In genomic region chr12:106107566-106107965, GRCh38 we compare ENCODE assay signal across 12 cellular contexts. TPM values are rescaled to one million over a fixed set of nuclear protein-coding genes. Genes with fewer than 3 reads are reported as not detected.
DNase-seq lines count a peak whose midpoint lies in the region; ATAC-seq, FAIRE-seq and TF ChIP-seq lines count a peak whose summit lies in the region.
"Had no signal": no experiment of that assay in that cellular context is flagged by ENCODE, and none has a peak within 500 bp of the region (broad histone marks: within the 10 kb centered on the region; RNA-seq: fewer than 3 reads in every experiment).

No MANE protein-coding gene starts in this region.

- H3K9me3 Mint-ChIP-seq in CD8-positive, alpha-beta memory T cell = peaks cover 0 to 2% (median 0%) of the 10 kb centered on the region in 5 donors

- no peak overlapping the region for H3K4me3 Mint-ChIP-seq in CD8-positive, alpha-beta memory T cell

- TF ChIP-seq CTCF in cardiac fibroblast (IDR thresholded peaks at IDR 0.05; ENCODE audit: low read depth, low read length) (no peak), lung (IDR thresholded peaks at IDR 0.05; ENCODE audit: control extremely low read depth, extremely low read depth) (no peak), tibial artery (IDR thresholded peaks at IDR 0.05) (no peak)

- H3K4me1 ChIP-seq in lung (ENCODE audit: control insufficient read depth in 2 of 2, insufficient read depth in 2 of 2, low read length in 2 of 2) (peaks cover 13 to 47% of the 10 kb centered on the region in 2 donors), tibial artery (peaks cover 5 to 100% (median 73%) of the 10 kb centered on the region in 4 donors)
- H3K4me1 ChIP-seq in CD8-positive, alpha-beta memory T cell (ENCODE audit: insufficient read depth, low read length) = no peaks in the 10 kb centered on the region

- H3K9me3 ChIP-seq in lung (ENCODE audit: control insufficient read depth in 2 of 2, insufficient read depth in 1 of 2, low read length in 1 of 2) (no peaks in the 10 kb centered on the region), tibial artery (no peaks in the 10 kb centered on the region)
- no peaks in the 10 kb centered on the region for H3K9me3 ChIP-seq in CD8-positive, alpha-beta memory T cell (ENCODE audit: low read length)

- CTCF ChIA-PET in CD8-positive, alpha-beta memory T cell (lab: Charles Lee) = interaction anchor here (1.3 kb wide), 1 partner anchor 18 kb away, joined by 3 read pairs; no protein-coding TSS in a partner anchor

- H3K4me1 Mint-ChIP-seq in CD8-positive, alpha-beta memory T cell = no peaks in the 10 kb centered on the region

- peak overlapping the region in 2 of 8 donors; percentile 6 to 73 for H3K27ac Mint-ChIP-seq in CD8-positive, alpha-beta memory T cell

- H3K4me3 ChIP-seq in cardiac fibroblast (replicated peaks in 1 of 2; ENCODE audit: low read depth in 2 of 2, low read length in 2 of 2) = no peak overlapping the region
- no peak overlapping the region for H3K4me3 ChIP-seq in lung
- H3K4me3 ChIP-seq in tibial artery = no peak overlapping the region
- H3K4me3 ChIP-seq in CD8-positive, alpha-beta memory T cell (ENCODE audit: low read length) = no peak overlapping the region

- H3K27me3 ChIP-seq in lung (ENCODE audit: control insufficient read depth, insufficient read depth) (no peaks in the 10 kb centered on the region), tibial artery (no peaks in the 10 kb centered on the region)
- H3K27me3 ChIP-seq in CD8-positive, alpha-beta memory T cell (ENCODE audit: insufficient read depth, low read length, poor library complexity, severe bottlenecking) = no peaks in the 10 kb centered on the region

- DNase-seq in M059J (ENCODE audit: low read depth) (peak; percentile 81), cardiac fibroblast (ENCODE audit: low read depth in 2 of 2) (peak; percentile 45 to 73), lung (ENCODE audit: low spot score) (no peak), tibial artery (no peak), GM19239 (ENCODE audit: insufficient read length, low spot score) (no peak), NCI-H1930 (lab: John Stamatoyannopoulos, UW) (no peak)
- no peak for DNase-seq in CD8-positive, alpha-beta memory T cell
- DNase-seq: activated effector memory CD4-positive, alpha-beta T cell treated with anti-CD3 and anti-CD28 coated beads, Interleukin-2, amount 50 U/mL, for 16 hours; effector memory CD4-positive, alpha-beta T cell; NCI-H2081 treated with DMSO at 0.1 percent for 48 hours had no signal

- ATAC-seq in lung (ENCODE audit: insufficient read depth, low FRiP score) (peak; percentile 22), HG03432 (IDR thresholded peaks at IDR 0.05; ENCODE audit: unreplicated experiment) (no peak)
- ATAC-seq: activated CD4-positive, CD25-positive, alpha-beta regulatory T cell treated with anti-CD3 and anti-CD28 coated beads, Interleukin-2, amount 50 U/mL, for 24 hours had no signal

- H3K27me3 Mint-ChIP-seq in CD8-positive, alpha-beta memory T cell = peaks cover 6 to 54% of the 10 kb centered on the region in 2 donors

- no peak for FAIRE-seq in GM19239 (lab: Jason Lieb, UNC)

- POLR2A ChIA-PET in CD8-positive, alpha-beta memory T cell (lab: Charles Lee) = no interaction called here

- H3K27ac ChIP-seq in lung (ENCODE audit: low read depth in 1 of 2, low read length in 1 of 2) (peak overlapping the region; percentile 10 to 87), tibial artery (peak overlapping the region; percentile 82 to 87)
- H3K27ac ChIP-seq in CD8-positive, alpha-beta memory T cell (ENCODE audit: low read depth, low read length) = no peak overlapping the region

- H3K36me3 ChIP-seq in lung (ENCODE audit: control insufficient read depth in 2 of 2, insufficient read depth in 2 of 2, low read length in 2 of 2) = no peaks in the 10 kb centered on the region
- no peaks in the 10 kb centered on the region for H3K36me3 ChIP-seq in tibial artery
- H3K36me3 ChIP-seq in CD8-positive, alpha-beta memory T cell (ENCODE audit: insufficient read depth, low read length) = no peaks in the 10 kb centered on the region

- H3K36me3 Mint-ChIP-seq in CD8-positive, alpha-beta memory T cell = no peaks in the 10 kb centered on the region

- WGBS in lung, 2 donors = 73 to 76% methylated on average over 2 of the region's 2 CpGs

- intact Hi-C loops in tibial artery (cut with DNase I; ENCODE audit: low total_unique reads) = no loop called here

RNA-seq across cellular contexts. Expression of gene NUAK1, which starts 31.2 kb away (rescaled TPM):
- 13.0 and 14.9 TPM in 2 replicates for total RNA-seq in M059J (2014; rRNA removed; shearing (Covaris generic))
- total RNA-seq in lung = 10 to 100 TPM; 13.0 to 14.1 TPM
- 1 to 10 TPM; 2.9 to 5.5 TPM for polyA plus RNA-seq in lung
- not detected for total RNA-seq in CD8-positive, alpha-beta memory T cell
- polyA plus RNA-seq in CD8-positive, alpha-beta memory T cell = 0.16 TPM

Comparison
In these comparisons a context has a peak if more than half of its experiments do, and no peak if none do; other contexts are left out.
1. DNase-seq: peak in M059J (single experiment) and cardiac fibroblast (2 of 2); none in lung (single experiment), tibial artery (0 of 2), GM19239 (single experiment), CD8-positive, alpha-beta memory T cell (0 of 5) and NCI-H1930 (0 of 2).
2. RNA of gene NUAK1, which starts 31.2 kb away (total RNA-seq): 13.0 to 14.1 TPM in lung and 13.0 to 14.9 TPM in M059J; not detected in CD8-positive, alpha-beta memory T cell; every median in the first group is over 10 times any median in the second.